Comparison of ENCODE assay signal across 8 cellular contexts in the genomic region with DNA sequence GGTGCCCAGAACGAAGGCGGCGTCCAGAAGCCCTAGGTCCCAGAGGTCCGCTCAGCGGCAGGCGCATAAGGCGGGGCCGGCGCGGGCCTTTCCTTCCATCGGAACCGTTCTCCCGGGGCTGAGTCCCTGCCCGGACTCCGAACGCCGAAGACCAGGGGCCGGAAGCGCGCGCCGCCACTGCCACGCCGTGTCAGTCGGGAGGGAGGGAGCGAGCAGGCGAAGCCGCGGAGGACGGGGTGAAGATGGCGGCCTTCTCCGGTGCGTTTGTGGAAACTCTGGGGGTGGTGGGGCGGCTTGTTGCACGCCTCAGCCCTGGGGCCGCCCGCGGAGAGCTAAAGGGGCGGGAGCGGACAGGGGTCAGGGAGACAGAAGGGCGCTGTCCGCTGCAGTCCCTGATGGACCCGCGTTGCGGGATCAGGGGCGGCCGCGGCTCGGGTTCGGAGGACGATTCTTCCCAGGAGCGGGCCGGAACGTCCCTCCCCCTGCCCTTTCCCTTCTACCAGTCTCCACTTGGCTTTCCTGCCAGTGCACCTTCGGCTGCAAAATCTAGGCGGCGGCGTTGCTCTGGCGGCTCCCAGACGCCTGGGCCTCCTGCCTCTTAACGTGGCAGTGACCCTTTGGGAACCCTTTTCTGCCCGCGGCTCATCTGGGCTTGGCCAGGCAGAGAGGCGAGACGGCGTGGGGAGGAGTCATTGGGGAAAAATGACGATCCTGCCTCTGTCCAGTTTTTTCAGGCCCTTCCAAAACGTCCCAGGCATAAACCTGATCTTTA. TPM values are rescaled to one million over a fixed set of nuclear protein-coding genes. Genes with fewer than 3 reads are reported as not detected.
DNase-seq lines count a peak whose midpoint lies in the region; ATAC-seq, FAIRE-seq and TF ChIP-seq lines count a peak whose summit lies in the region.

Gene DDX1 (plus strand): TSS at position 177 of the 772 bp plus-strand sequence. CDS start 66 bp downstream, at position 243.

- peak; percentile 91 for DNase-seq in NCI-H2171 treated with DMSO at 0.1 percent for 48 hours (lab: John Stamatoyannopoulos, UW)
- peak; percentile 78 for DNase-seq in WTC11 (ENCODE audit: low spot score)
- DNase-seq in bronchial epithelial cell (ENCODE audit: low read depth): peak; percentile 65
- DNase-seq in immature natural killer cell: peak; percentile 79 to 84 (median 83)
- peak; percentile 52 for DNase-seq in smooth muscle cell of the brain vasculature (ENCODE audit: low read depth, low spot score)

- H3K4me3 ChIP-seq in ACC112 (ENCODE audit: low read depth, low read length) (peak within 1 kb of the TSS; percentile 100), bronchial epithelial cell (ENCODE audit: low read depth, low read length) (peak within 1 kb of the TSS; percentile 86)

- CTCF ChIA-PET in WTC11 (lab: Charles Lee): interaction anchor here (1.0 kb wide), 1 partner anchor 15 kb away, joined by 5 read pairs; no protein-coding TSS in a partner anchor

- H3K4me3 Mint-ChIP-seq in WTC11 (peak within 1 kb of the TSS; percentile 87), immature natural killer cell (peak within 1 kb of the TSS; percentile 92 to 95 (median 94))

- POLR2A ChIA-PET in WTC11 (lab: Charles Lee): no interaction called here

- H3K36me3 ChIP-seq in ACC112 (ENCODE audit: insufficient read depth, low read length) (peaks cover 19% of the 10 kb centered on the region), bronchial epithelial cell (ENCODE audit: control insufficient read depth, insufficient read depth, low read length) (peaks cover 3% of the 10 kb centered on the region)

- H3K27ac ChIP-seq in ACC112 (ENCODE audit: low read depth, low read length): peak within 1 kb of the TSS; percentile 82

- H3K27me3 Mint-ChIP-seq in WTC11 (ENCODE audit: low read depth) (no peaks in the 10 kb centered on the region; the same call in 1 of the 2 replicates), immature natural killer cell (ENCODE audit: low read depth in 3 of 3) (peaks cover 0 to 4% (median 3%) of the 10 kb centered on the region in 3 donors)

- TF ChIP-seq CTCF in WTC11 (IDR thresholded peaks at IDR 0.05) (no peak), bronchial epithelial cell (IDR thresholded peaks at IDR 0.05; ENCODE audit: insufficient read depth, low read length, severe bottlenecking) (no peak)

- H3K36me3 Mint-ChIP-seq in WTC11 (peaks cover 20% of the 10 kb centered on the region), immature natural killer cell (peaks cover 0 to 7% (median 5%) of the 10 kb centered on the region in 3 donors)

- peaks cover 17% of the 10 kb centered on the region for H3K4me1 ChIP-seq in ACC112 (ENCODE audit: control insufficient read depth, insufficient read depth, low read length, unreplicated experiment)

- H3K79me2 ChIP-seq in ACC112 (ENCODE audit: control insufficient read depth, insufficient read depth, low read length, unreplicated experiment): peaks cover 51% of the 10 kb centered on the region

- no peaks in the 10 kb centered on the region for H3K27me3 ChIP-seq in ACC112 (ENCODE audit: insufficient read depth, low read length)
- no peaks in the 10 kb centered on the region for H3K27me3 ChIP-seq in bronchial epithelial cell (ENCODE audit: control insufficient read depth, insufficient read depth, low read length)

- H3K4me1 Mint-ChIP-seq in WTC11 (peaks cover 16% of the 10 kb centered on the region), immature natural killer cell (peaks cover 36 to 54% of the 10 kb centered on the region in 2 donors)

- peak within 1 kb of the TSS; percentile 82 for H3K27ac Mint-ChIP-seq in WTC11
- peak within 1 kb of the TSS; percentile 81 to 95 (median 89) for H3K27ac Mint-ChIP-seq in immature natural killer cell

- no peak for FAIRE-seq in bronchial epithelial cell (lab: Jason Lieb, UNC)

- peak; percentile 97 for ATAC-seq in GM18867 (IDR thresholded peaks at IDR 0.05; ENCODE audit: unreplicated experiment)
- ATAC-seq in HG03097 (IDR thresholded peaks at IDR 0.05; ENCODE audit: low FRiP score, unreplicated experiment): peak; percentile 97
- peak; percentile 94 for ATAC-seq in WTC11

- peak within 1 kb of the TSS; percentile 91 for H2AFZ ChIP-seq in ACC112 (ENCODE audit: low read length, unreplicated experiment)

- H3K9me3 Mint-ChIP-seq in WTC11 (no peaks in the 10 kb centered on the region), immature natural killer cell (no peaks in the 10 kb centered on the region)

TF ChIP-seq in WTC11, 78 proteins besides CTCF, POLR2A, EP300 and RAD21 (continues in another document):
- TF ChIP-seq, protein P1, sequence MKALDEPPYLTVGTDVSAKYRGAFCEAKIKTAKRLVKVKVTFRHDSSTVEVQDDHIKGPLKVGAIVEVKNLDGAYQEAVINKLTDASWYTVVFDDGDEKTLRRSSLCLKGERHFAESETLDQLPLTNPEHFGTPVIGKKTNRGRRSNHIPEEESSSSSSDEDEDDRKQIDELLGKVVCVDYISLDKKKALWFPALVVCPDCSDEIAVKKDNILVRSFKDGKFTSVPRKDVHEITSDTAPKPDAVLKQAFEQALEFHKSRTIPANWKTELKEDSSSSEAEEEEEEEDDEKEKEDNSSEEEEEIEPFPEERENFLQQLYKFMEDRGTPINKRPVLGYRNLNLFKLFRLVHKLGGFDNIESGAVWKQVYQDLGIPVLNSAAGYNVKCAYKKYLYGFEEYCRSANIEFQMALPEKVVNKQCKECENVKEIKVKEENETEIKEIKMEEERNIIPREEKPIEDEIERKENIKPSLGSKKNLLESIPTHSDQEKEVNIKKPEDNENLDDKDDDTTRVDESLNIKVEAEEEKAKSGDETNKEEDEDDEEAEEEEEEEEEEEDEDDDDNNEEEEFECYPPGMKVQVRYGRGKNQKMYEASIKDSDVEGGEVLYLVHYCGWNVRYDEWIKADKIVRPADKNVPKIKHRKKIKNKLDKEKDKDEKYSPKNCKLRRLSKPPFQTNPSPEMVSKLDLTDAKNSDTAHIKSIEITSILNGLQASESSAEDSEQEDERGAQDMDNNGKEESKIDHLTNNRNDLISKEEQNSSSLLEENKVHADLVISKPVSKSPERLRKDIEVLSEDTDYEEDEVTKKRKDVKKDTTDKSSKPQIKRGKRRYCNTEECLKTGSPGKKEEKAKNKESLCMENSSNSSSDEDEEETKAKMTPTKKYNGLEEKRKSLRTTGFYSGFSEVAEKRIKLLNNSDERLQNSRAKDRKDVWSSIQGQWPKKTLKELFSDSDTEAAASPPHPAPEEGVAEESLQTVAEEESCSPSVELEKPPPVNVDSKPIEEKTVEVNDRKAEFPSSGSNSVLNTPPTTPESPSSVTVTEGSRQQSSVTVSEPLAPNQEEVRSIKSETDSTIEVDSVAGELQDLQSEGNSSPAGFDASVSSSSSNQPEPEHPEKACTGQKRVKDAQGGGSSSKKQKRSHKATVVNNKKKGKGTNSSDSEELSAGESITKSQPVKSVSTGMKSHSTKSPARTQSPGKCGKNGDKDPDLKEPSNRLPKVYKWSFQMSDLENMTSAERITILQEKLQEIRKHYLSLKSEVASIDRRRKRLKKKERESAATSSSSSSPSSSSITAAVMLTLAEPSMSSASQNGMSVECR (CRISPR knock-in tag; IDR thresholded peaks at IDR 0.05; ENCODE audit: borderline replicate concordance): peak; percentile 87; the same call in 1 of the 2 replicates
- TF ChIP-seq EMX1 (CRISPR knock-in tag; IDR thresholded peaks at IDR 0.05) (no peak), SP1 (CRISPR knock-in tag; conservative IDR thresholded peaks at IDR 0.05) (peak; percentile 94), USF2 (CRISPR knock-in tag; IDR thresholded peaks at IDR 0.05) (peak; percentile 20; the same call in 1 of the 2 replicates), NFYB (CRISPR knock-in tag; conservative IDR thresholded peaks at IDR 0.05; ENCODE audit: low read depth) (0 out of 2 replicates have a peak, but pooled peaks have one; percentile 11), TP53 (CRISPR knock-in tag; IDR thresholded peaks at IDR 0.05) (peak; percentile 57), FOXJ3 (CRISPR knock-in tag; IDR thresholded peaks at IDR 0.05; ENCODE audit: borderline replicate concordance) (0 out of 2 replicates have a peak, but pooled peaks have one; percentile 32), MYBL2 (CRISPR knock-in tag; IDR thresholded peaks at IDR 0.05) (peak; percentile 90; the same call in 1 of the 2 replicates)
- TF ChIP-seq, protein P2, sequence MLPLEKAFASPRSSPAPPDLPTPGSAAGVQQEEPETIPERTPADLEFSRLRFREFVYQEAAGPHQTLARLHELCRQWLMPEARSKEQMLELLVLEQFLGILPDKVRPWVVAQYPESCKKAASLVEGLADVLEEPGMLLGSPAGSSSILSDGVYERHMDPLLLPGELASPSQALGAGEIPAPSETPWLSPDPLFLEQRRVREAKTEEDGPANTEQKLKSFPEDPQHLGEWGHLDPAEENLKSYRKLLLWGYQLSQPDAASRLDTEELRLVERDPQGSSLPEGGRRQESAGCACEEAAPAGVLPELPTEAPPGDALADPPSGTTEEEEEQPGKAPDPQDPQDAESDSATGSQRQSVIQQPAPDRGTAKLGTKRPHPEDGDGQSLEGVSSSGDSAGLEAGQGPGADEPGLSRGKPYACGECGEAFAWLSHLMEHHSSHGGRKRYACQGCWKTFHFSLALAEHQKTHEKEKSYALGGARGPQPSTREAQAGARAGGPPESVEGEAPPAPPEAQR (CRISPR knock-in tag; IDR thresholded peaks at IDR 0.05): no peak
- TF ChIP-seq, protein P3, sequence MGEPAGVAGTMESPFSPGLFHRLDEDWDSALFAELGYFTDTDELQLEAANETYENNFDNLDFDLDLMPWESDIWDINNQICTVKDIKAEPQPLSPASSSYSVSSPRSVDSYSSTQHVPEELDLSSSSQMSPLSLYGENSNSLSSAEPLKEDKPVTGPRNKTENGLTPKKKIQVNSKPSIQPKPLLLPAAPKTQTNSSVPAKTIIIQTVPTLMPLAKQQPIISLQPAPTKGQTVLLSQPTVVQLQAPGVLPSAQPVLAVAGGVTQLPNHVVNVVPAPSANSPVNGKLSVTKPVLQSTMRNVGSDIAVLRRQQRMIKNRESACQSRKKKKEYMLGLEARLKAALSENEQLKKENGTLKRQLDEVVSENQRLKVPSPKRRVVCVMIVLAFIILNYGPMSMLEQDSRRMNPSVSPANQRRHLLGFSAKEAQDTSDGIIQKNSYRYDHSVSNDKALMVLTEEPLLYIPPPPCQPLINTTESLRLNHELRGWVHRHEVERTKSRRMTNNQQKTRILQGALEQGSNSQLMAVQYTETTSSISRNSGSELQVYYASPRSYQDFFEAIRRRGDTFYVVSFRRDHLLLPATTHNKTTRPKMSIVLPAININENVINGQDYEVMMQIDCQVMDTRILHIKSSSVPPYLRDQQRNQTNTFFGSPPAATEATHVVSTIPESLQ (CRISPR knock-in tag; IDR thresholded peaks at IDR 0.05): 0 out of 2 replicates have a peak, but pooled peaks have one; percentile 50

RNA-seq across cellular contexts. Expression of gene DDX1, which starts in this region (rescaled TPM):
- total RNA-seq in WTC11 (2021) (103 to 115 TPM (median 104 TPM) in 3 replicates), bronchial epithelial cell (68.2 and 81.3 TPM in 2 replicates)
- polyA plus RNA-seq in immature natural killer cell: 10 to 100 TPM; 34.1 to 51.9 (median 47.9) TPM

Comparison
In these comparisons a context has a peak if more than half of its experiments do, and no peak if none do; other contexts are left out.
1. Peak in every context shown above with its lines: DNase-seq, ATAC-seq, H3K4me3 ChIP-seq and H3K27ac ChIP-seq.